In genomic region chr5:10471672-10472071, GRCh38 we compare ENCODE assay signal across 24 cellular contexts. TPM values are rescaled to one million over a fixed set of nuclear protein-coding genes. Genes with fewer than 3 reads are reported as not detected.
"Had no signal": no experiment of that assay in that cellular context is flagged by ENCODE, and none has a peak within 500 bp of the region (broad histone marks: within the 10 kb centered on the region; RNA-seq: fewer than 3 reads in every experiment).

No MANE protein-coding gene starts in this region.

- H3K27me3 ChIP-seq: brain microvascular endothelial cell, heart right ventricle, left lung, tibial nerve had no signal

- DNase-seq: activated CD4-positive, alpha-beta T cell treated with anti-CD3 and anti-CD28 coated beads for 36 hours; activated CD4-positive, alpha-beta T cell treated with anti-CD3 and anti-CD28 coated beads, Interleukin-2, amount 50 U/mL, for 4 hours; activated CD4-positive, CD25-positive, alpha-beta regulatory T cell; activated CD8-positive, alpha-beta memory T cell treated with anti-CD3 and anti-CD28 coated beads for 24 hours; activated effector memory CD4-positive, alpha-beta T cell treated with Interleukin-2 at 50 U/mL for 16 hours; activated naive CD4-positive, alpha-beta T cell treated with Interleukin-2 at 50 U/mL for 16 hours; activated naive CD8-positive, alpha-beta T cell treated with anti-CD3 and anti-CD28 coated beads for 36 hours; adrenal gland; aorta; brain microvascular endothelial cell; foreskin melanocyte; heart right ventricle; left lung; mucosa of descending colon; stimulated activated CD4-positive, alpha-beta T cell treated with anti-CD3 and anti-CD28 coated beads, Interleukin-2, amount 100 ng/mL, for 48 hours; stimulated activated naive CD4-positive, alpha-beta T cell treated with Interleukin-2 at 50 U/mL for 16 hours had no signal

- H3K4me3 ChIP-seq: adrenal gland, coronary artery, heart right ventricle, left lung, lung, mucosa of descending colon, tibial nerve had no signal

- ATAC-seq: activated CD4-positive, alpha-beta T cell treated with anti-CD3 and anti-CD28 coated beads for 36 hours; heart right ventricle; left lung; mucosa of descending colon; natural killer cell treated with Interleukin-12 subunit alpha and Interleukin-12 subunit beta and Interleukin-15 and Interleukin-18, amount 100 ng/mL, for 72 hours; right cardiac atrium had no signal

- H3K36me3 ChIP-seq: adrenal gland, brain microvascular endothelial cell, heart right ventricle, left lung, tibial nerve had no signal

- FAIRE-seq: endothelial cell of umbilical vein had no signal

- H3K4me1 ChIP-seq: adrenal gland had no signal

- H3K9me3 ChIP-seq: adrenal gland, mucosa of descending colon had no signal

- H3K27ac ChIP-seq: adrenal gland, brain microvascular endothelial cell, coronary artery, heart right ventricle, left lung, tibial nerve had no signal

RNA-seq across cellular contexts. Expression of gene ROPN1L, which starts 30.0 kb away (rescaled TPM):
- total RNA-seq: activated naive CD8-positive, alpha-beta T cell treated with anti-CD3 and anti-CD28 coated beads for 36 hours; mucosa of descending colon; skeletal muscle tissue; ureter had no signal
